6 cellular contexts compared by ENCODE assay signal in genomic region chr7:140810385-140810784, GRCh38.
"Had no signal": no experiment of that assay in that cellular context is flagged by ENCODE, and none has a peak within 500 bp of the region (broad histone marks: within the 10 kb centered on the region; RNA-seq: fewer than 3 reads in every experiment).

No MANE protein-coding gene starts in this region.

- H3K9me3 ChIP-seq: SJSA1, SK-N-SH had no signal

- H3K9ac ChIP-seq: KMS-11, SK-N-SH had no signal

- H3K36me3 ChIP-seq: SJSA1 had no signal

- H2AFZ ChIP-seq: PC-9 had no signal

- H3K27me3 ChIP-seq: SJSA1 had no signal

- H3K4me1 ChIP-seq: SJSA1 had no signal

- H3K27ac ChIP-seq: KMS-11, PC-9, SJSA1 had no signal

- DNase-seq: NCI-H187 treated with DMSO at 0.1 percent for 48 hours, Right ventricle myocardium superior had no signal

- H3K4me2 ChIP-seq: KMS-11, PC-9, SK-N-SH had no signal

- H3K4me3 ChIP-seq: PC-9, SJSA1 had no signal
